17 cellular contexts compared by ENCODE assay signal in genomic region chr5:173913686-173914321, GRCh38. TPM values are rescaled to one million over a fixed set of nuclear protein-coding genes. Genes with fewer than 3 reads are reported as not detected.
DNase-seq lines count a peak whose midpoint lies in the region; FAIRE-seq and TF ChIP-seq lines count a peak whose summit lies in the region.
"Had no signal": no experiment of that assay in that cellular context is flagged by ENCODE, and none has a peak within 500 bp of the region (broad histone marks: within the 10 kb centered on the region; RNA-seq: fewer than 3 reads in every experiment).

No MANE protein-coding gene starts in this region.

- POLR2A ChIA-PET in HEK293 (lab: Yijun Ruan, JAX) (no interaction called here), H1 (lab: Charles Lee; ENCODE audit: partially characterized antibody) (interaction anchor here (0.6 to 2.8 kb wide), 4 partner anchors 12 to 195 kb away, joined by 3 to 7 read pairs (median 4); partner anchors contain the start of gene CPEB4), GM10248 (lab: Yijun Ruan, JAX) (interaction anchor here (0.7 kb wide), 1 partner anchor 247 kb away, joined by 4 read pairs; no protein-coding TSS in a partner anchor)

- H3K27me3 ChIP-seq in H1 (replicated peaks in 1 of 4; ENCODE audit: control insufficient read depth in 3 of 4, extremely low read depth in 1 of 4, insufficient read depth in 3 of 4, low read length in 3 of 4), result no peaks in the 10 kb centered on the region
- no peaks in the 10 kb centered on the region for H3K27me3 ChIP-seq in skeletal muscle tissue (ENCODE audit: control insufficient read depth in 3 of 3, insufficient read depth in 3 of 3, low read length in 3 of 3)
- H3K27me3 ChIP-seq: BLaER1, left lung had no signal

- CTCF ChIA-PET in HEK293 (lab: Yijun Ruan, JAX) (interaction anchor here (0.6 to 4.2 kb wide), 5 partner anchors 8 to 27 kb away, joined by 3 to 28 read pairs (median 3); no protein-coding TSS in a partner anchor), H1 (lab: Charles Lee; ENCODE audit: partially characterized antibody) (interaction anchor here (0.8 to 3.1 kb wide), 6 partner anchors 10 to 298 kb away, joined by 3 to 13 read pairs (median 3); no protein-coding TSS in a partner anchor), GM10248 (lab: Yijun Ruan, JAX) (interaction anchor here (0.9 to 2.9 kb wide), 8 partner anchors 8 to 295 kb away, joined by 3 to 21 read pairs (median 6); no protein-coding TSS in a partner anchor)

- no peak overlapping the region for H2AK5ac ChIP-seq in H1 (ENCODE audit: low read depth, low read length)

- no peak overlapping the region for H2AFZ ChIP-seq in H1 (ENCODE audit: low read length)

- H4K91ac ChIP-seq in H1 (replicated peaks; ENCODE audit: insufficient read length, low read length), result no peak overlapping the region

- H4K8ac ChIP-seq in H1 (ENCODE audit: extremely low read depth, insufficient read depth, low read length), result no peak overlapping the region

- WGBS in H1 (ENCODE audit: extremely low coverage in 1 of 2, insufficient coverage in 1 of 2, insufficient read length in 1 of 2, insufficient replicate concordance in 2 of 2, low coverage in 1 of 2, low lambda C conversion rate in 2 of 2, missing lambda C conversion rate in 1 of 2), 2 experiments, result 94% methylated on average over 4 of the region's 4 CpGs; no CpG with 5 or more reads in 1 of the 2 experiments

- H2BK12ac ChIP-seq in H1 (ENCODE audit: low read depth, low read length), result no peak overlapping the region

- TF ChIP-seq CTCF in HEK293 (tag by site-specific recombination; IDR thresholded peaks at IDR 0.05), result no peak
- TF ChIP-seq CTCF in H1 (IDR thresholded peaks at IDR 0.05; ENCODE audit: control extremely low read depth in 1 of 3, insufficient read depth in 1 of 3, low read depth in 1 of 3, low read length in 3 of 3), result no peak
- no peak for TF ChIP-seq CTCF in GM10248 (IDR thresholded peaks at IDR 0.05; ENCODE audit: control extremely low read depth, extremely low read depth, low read depth, missing control alignments)
- TF ChIP-seq CTCF in HFFc6 (IDR thresholded peaks at IDR 0.05), result no peak

- no peaks in the 10 kb centered on the region for H3K27me3 Mint-ChIP-seq in HFFc6 (ENCODE audit: insufficient read depth)
- H3K27me3 Mint-ChIP-seq: T-helper 17 cell had no signal

- no peaks in the 10 kb centered on the region for H4K20me1 ChIP-seq in H1 (replicated peaks in 1 of 2; ENCODE audit: control insufficient read depth in 1 of 2, insufficient read depth in 2 of 2, low read length in 2 of 2)
- H4K20me1 ChIP-seq: BLaER1 had no signal

- no peaks in the 10 kb centered on the region for H3K36me3 Mint-ChIP-seq in HFFc6 (ENCODE audit: low read depth)

- DNase-seq in NOMO-1 treated with dmso at 0.1 percent for 144 hours (lab: John Stamatoyannopoulos, UW; ENCODE audit: unreplicated experiment), result peak; percentile 19
- no peak for DNase-seq in H1 (ENCODE audit: low read depth in 1 of 2, low spot score in 2 of 2)
- DNase-seq in NCI-H82 treated with DMSO at 0.1 percent for 48 hours (lab: John Stamatoyannopoulos, UW; ENCODE audit: unreplicated experiment), result no peak
- DNase-seq in GM10248 (ENCODE audit: extremely low spot score), result no peak
- DNase-seq in HFFc6, result no peak
- DNase-seq: activated naive CD4-positive, alpha-beta T cell; hypothalamus; Karpas-422; NCI-H1694 treated with DMSO at 0.1 percent for 48 hours; NCI-H446 treated with DMSO at 0.1 percent for 48 hours; T-helper 17 cell had no signal

- no peak overlapping the region for H3K14ac ChIP-seq in H1 (ENCODE audit: insufficient read length)

- H3K79me1 ChIP-seq in H1 (ENCODE audit: low read depth, low read length), result no peaks in the 10 kb centered on the region

- TF ChIP-seq POLR2A in H1 (IDR thresholded peaks at IDR 0.05; ENCODE audit: control extremely low read depth in 1 of 2, low read depth in 2 of 2, low read length in 2 of 2), result no peak

- peaks cover 0 to 3% of the 10 kb centered on the region in 2 experiments; a peak in 2 of 3 replicates for H3K36me3 ChIP-seq in HEK293 (ENCODE audit: control insufficient read depth in 2 of 2, insufficient read depth in 1 of 2, low read length in 2 of 2)
- no peaks in the 10 kb centered on the region for H3K36me3 ChIP-seq in H1 (ENCODE audit: control insufficient read depth in 2 of 4, insufficient read depth in 4 of 4, low read length in 3 of 4)
- peaks cover 0 to 12% (median 8%) of the 10 kb centered on the region in 3 donors for H3K36me3 ChIP-seq in skeletal muscle tissue (ENCODE audit: control insufficient read depth in 3 of 3, insufficient read depth in 3 of 3, low read length in 3 of 3)
- H3K36me3 ChIP-seq: BLaER1, prostate gland had no signal

- TF ChIP-seq EP300 in H1 (IDR thresholded peaks at IDR 0.05; ENCODE audit: borderline replicate concordance in 1 of 2, low read depth in 2 of 2, low read length in 2 of 2), result no peak

- H3K9me3 ChIP-seq in HEK293 (ENCODE audit: control insufficient read depth, insufficient read depth, low read depth, low read length) (no peaks in the 10 kb centered on the region), H1 (ENCODE audit: insufficient read depth in 2 of 2, low read depth in 1 of 2, low read length in 1 of 2) (no peaks in the 10 kb centered on the region), skeletal muscle tissue (ENCODE audit: control insufficient read depth in 3 of 3, low read length in 3 of 3) (no peaks in the 10 kb centered on the region)
- H3K9me3 ChIP-seq: BLaER1, left lung, prostate gland had no signal

- H3K27ac ChIP-seq in HEK293 (ENCODE audit: extremely low read depth, low read depth, low read length), result no peak overlapping the region
- H3K27ac ChIP-seq in H1 (ENCODE audit: low read depth, low read length), result no peak overlapping the region
- peak overlapping the region; percentile 60 for H3K27ac ChIP-seq in skeletal muscle tissue (ENCODE audit: low read depth, low read length)
- H3K27ac ChIP-seq: BLaER1, prostate gland had no signal

- H3K23ac ChIP-seq in H1 (ENCODE audit: insufficient read length), result no peak overlapping the region

- H3K4me2 ChIP-seq in H1 (ENCODE audit: insufficient read depth in 1 of 2, low read depth in 2 of 2, low read length in 2 of 2), result no peak overlapping the region
- H3K4me2 ChIP-seq: BLaER1 had no signal

- TF ChIP-seq RAD21 in H1 (IDR thresholded peaks at IDR 0.05 in 1 of 2, conservative IDR thresholded peaks at IDR 0.05 in 1 of 2; ENCODE audit: low read depth in 2 of 2, low read length in 2 of 2), result no peak

- 0 out of 2 replicates have a peak, but pooled peaks cover 5% of the 10 kb centered on the region for H3K23me2 ChIP-seq in H1 (ENCODE audit: low read depth, low read length)

- H3K27ac Mint-ChIP-seq in HFFc6, result no peak overlapping the region
- H3K27ac Mint-ChIP-seq: T-helper 17 cell had no signal

- peak overlapping the region; percentile 50; the same call in 1 of the 2 replicates for H2BK5ac ChIP-seq in H1 (ENCODE audit: low read depth, low read length)

- no peak overlapping the region for H3K4me3 Mint-ChIP-seq in HFFc6
- H3K4me3 Mint-ChIP-seq: T-helper 17 cell had no signal

- FAIRE-seq in H1 (lab: Jason Lieb, UNC), result no peak
- FAIRE-seq: astrocyte had no signal

- H2BK15ac ChIP-seq in H1 (ENCODE audit: low read length), result no peak overlapping the region

- no peak overlapping the region for H3K18ac ChIP-seq in H1 (ENCODE audit: extremely low read depth, low read length)

- H2BK120ac ChIP-seq in H1 (replicated peaks; ENCODE audit: low read depth, low read length), result no peak overlapping the region

- H4K5ac ChIP-seq in H1 (ENCODE audit: insufficient read length, low read depth, low read length), result no peak overlapping the region

- no peak overlapping the region for H3K4me3 ChIP-seq in HEK293 (ENCODE audit: low read depth, low read length)
- no peak overlapping the region for H3K4me3 ChIP-seq in H1 (ENCODE audit: extremely low read depth in 1 of 4, insufficient read depth in 2 of 4, low read depth in 3 of 4, low read length in 4 of 4)
- no peak overlapping the region for H3K4me3 ChIP-seq in skeletal muscle tissue (ENCODE audit: low read length in 3 of 3)
- H3K4me3 ChIP-seq: BLaER1, left lung, prostate gland had no signal

- no peak overlapping the region for H2BK20ac ChIP-seq in H1 (ENCODE audit: low read length)

- H3K4me1 Mint-ChIP-seq in HFFc6 (ENCODE audit: low read depth), result peaks cover 7% of the 10 kb centered on the region

- H3K4ac ChIP-seq in H1 (replicated peaks; ENCODE audit: insufficient read length, low read depth, low read length), result no peak overlapping the region

- no peaks in the 10 kb centered on the region for H3K9me3 Mint-ChIP-seq in HFFc6

- H3K56ac ChIP-seq in H1 (replicated peaks; ENCODE audit: insufficient read length, low read depth, low read length), result no peak overlapping the region

- H3K9ac ChIP-seq in H1 (replicated peaks in 1 of 4; ENCODE audit: extremely low read depth in 1 of 4, low read depth in 3 of 4, low read length in 3 of 4) (no peak overlapping the region), skeletal muscle tissue (ENCODE audit: low read depth in 1 of 3, low read length in 3 of 3) (peak overlapping the region; percentile 33 to 40 (median 35))
- H3K9ac ChIP-seq: BLaER1 had no signal

- H3K79me2 ChIP-seq in H1 (ENCODE audit: control insufficient read depth in 1 of 2, insufficient read depth in 2 of 2, low read length in 2 of 2), result peaks cover 0 to 7% of the 10 kb centered on the region in 2 experiments; a peak in 2 of 4 replicates

- H3K4me1 ChIP-seq in HEK293 (ENCODE audit: control insufficient read depth, insufficient read depth, low read length) (peaks cover 4% of the 10 kb centered on the region; the same call in 1 of the 2 replicates), H1 (replicated peaks in 1 of 4; ENCODE audit: control insufficient read depth in 3 of 4, insufficient read depth in 4 of 4, low read length in 3 of 4) (peaks cover 3 to 9% (median 5%) of the 10 kb centered on the region in 4 experiments), skeletal muscle tissue (ENCODE audit: control insufficient read depth in 3 of 3, insufficient read depth in 3 of 3, low read length in 3 of 3) (peaks cover 14 to 26% (median 19%) of the 10 kb centered on the region in 3 donors)
- H3K4me1 ChIP-seq: prostate gland had no signal

TF ChIP-seq in HEK293, 187 proteins besides CTCF, POLR2A, EP300 and RAD21 (continues in another document):
- peak; percentile 42 for TF ChIP-seq ZEB2 (tag by site-specific recombination; IDR thresholded peaks at IDR 0.05)

TF ChIP-seq in H1, 55 proteins besides CTCF, POLR2A, EP300 and RAD21 (continues in another document):
- no peak for TF ChIP-seq ZNF274 (IDR thresholded peaks at IDR 0.05; ENCODE audit: borderline replicate concordance, extremely low read depth, low read length)

RNA-seq across cellular contexts. Expression of gene CPEB4, which starts 25.7 kb away (rescaled TPM):
- total RNA-seq in H1 (2021; fragmentation: NEBNext Ultra II Directional; extraction: Animal tissue kit (Norgen Biotek cat#: 25700)), result 13.4 and 14.3 TPM in 2 replicates
- polyA plus RNA-seq in H1 (2011; rRNA removed), result 5.7 and 8.4 TPM in 2 replicates
- polyA plus RNA-seq in H1 (2011; cell fraction: cytosol; rRNA removed), result 5.6 TPM
- polyA plus RNA-seq in H1 (2011; cell fraction: nucleus; rRNA removed), result 6.6 TPM
- polyA plus RNA-seq in H1 (2012, experiment 1 of 2), result 8.2 to 11.1 TPM (median 9.9 TPM) in 4 replicates
- 0.79 TPM for polyA plus RNA-seq in H1 (2012, experiment 2 of 2)
- polyA plus RNA-seq in H1 (2013, experiment 1 of 2), result 5.9 TPM
- 4.8 TPM for polyA plus RNA-seq in H1 (2013, experiment 2 of 2)
- 33.2 and 45.1 TPM in 2 replicates for polyA minus RNA-seq in H1 (2011; rRNA and poly(A)+ RNA removed)
- 8.7 TPM for polyA minus RNA-seq in H1 (2011; cell fraction: cytosol; rRNA and poly(A)+ RNA removed)
- polyA minus RNA-seq in H1 (2011; cell fraction: nucleus; rRNA and poly(A)+ RNA removed), result 22.2 TPM
- 32.4 TPM for total RNA-seq in skeletal muscle tissue
- 10 to 100 TPM; 19.5 to 25.9 (median 22.3) TPM for total RNA-seq in HFFc6 (2021; fragmentation: NEBNext Ultra II Directional; extraction: Animal tissue kit (Norgen Biotek cat#: 25700))

Comparison
In these comparisons a context has a peak if more than half of its experiments do, and no peak if none do; other contexts are left out.
1. H3K9ac ChIP-seq: peak in skeletal muscle tissue (3 of 3); none in H1 (0 of 4).
2. Of the 6 proteins assayed by ChIP-seq in both HEK293 and H1: peak only in HEK293: ATF2; only in H1: none; in both: none; in neither: 5.